Comparison of ENCODE assay signal across 20 cellular contexts in genomic region chr22:48627203-48627602, GRCh38.
A peak's percentile ranks its signal among the peaks of the same experiment; 100 is the strongest.
DNase-seq lines count a peak whose midpoint lies in the region; ATAC-seq and TF ChIP-seq lines count a peak whose summit lies in the region.
"Had no signal": no experiment of that assay in that cellular context is flagged by ENCODE, and none has a peak within 500 bp of the region (broad histone marks: within the 10 kb centered on the region; RNA-seq: fewer than 3 reads in every experiment).

No MANE protein-coding gene starts in this region.

- peaks cover 4% of the 10 kb centered on the region for H3K27me3 Mint-ChIP-seq in brain

- H3K9me3 Mint-ChIP-seq in brain = no peaks in the 10 kb centered on the region
- H3K9me3 Mint-ChIP-seq: activated naive CD8-positive, alpha-beta T cell treated with anti-CD3 and anti-CD28 coated beads for 36 hours; CD8-positive, alpha-beta memory T cell; nephron had no signal

- H3K27ac Mint-ChIP-seq in brain = peak overlapping the region in 3 of 5 experiments; percentile 16 to 86 (median 83)
- H3K27ac Mint-ChIP-seq: activated naive CD8-positive, alpha-beta T cell treated with anti-CD3 and anti-CD28 coated beads for 36 hours; CD8-positive, alpha-beta memory T cell; nephron had no signal

- H3K4me3 ChIP-seq in NB4 (ENCODE audit: low read depth, low read length) = no peak overlapping the region
- H3K4me3 ChIP-seq: gastrocnemius medialis, MG63, tibial artery had no signal

- H3K4me1 Mint-ChIP-seq in brain = peaks cover 70% of the 10 kb centered on the region
- H3K4me1 Mint-ChIP-seq: activated naive CD8-positive, alpha-beta T cell treated with anti-CD3 and anti-CD28 coated beads for 36 hours; CD8-positive, alpha-beta memory T cell had no signal

- H3K4me3 Mint-ChIP-seq in brain = no peak overlapping the region
- H3K4me3 Mint-ChIP-seq: activated naive CD8-positive, alpha-beta T cell treated with anti-CD3 and anti-CD28 coated beads for 36 hours; CD8-positive, alpha-beta memory T cell; nephron had no signal

- no peak for ATAC-seq in GM21526 (IDR thresholded peaks at IDR 0.05; ENCODE audit: low FRiP score, unreplicated experiment)
- ATAC-seq: gastrocnemius medialis, HCT116 had no signal

- no peaks in the 10 kb centered on the region for H3K36me3 Mint-ChIP-seq in brain
- H3K36me3 Mint-ChIP-seq: activated naive CD8-positive, alpha-beta T cell treated with anti-CD3 and anti-CD28 coated beads for 36 hours; CD8-positive, alpha-beta memory T cell had no signal

- DNase-seq in DMS79 treated with DMSO at 0.1 percent for 48 hours (lab: John Stamatoyannopoulos, UW) = peak; percentile 54
- DNase-seq in DMS79 (lab: John Stamatoyannopoulos, UW) = no peak
- DNase-seq in NB4 (ENCODE audit: low read depth) = peak; percentile 25
- DNase-seq in nucleus accumbens (lab: John Stamatoyannopoulos, UW) = peak in 39 of 56 donors; percentile 15 to 83 (median 38)
- no peak for DNase-seq in stimulated activated CD4-positive, alpha-beta T cell treated with anti-CD3 and anti-CD28 coated beads, Interleukin-15, amount 100 ng/mL, for 24 hours
- DNase-seq in iPS-NIHi7 (ENCODE audit: extremely low spot score) = no peak
- DNase-seq: activated CD4-positive, alpha-beta T cell treated with anti-CD3 and anti-CD28 coated beads, Interleukin-2, amount 50 U/mL, for 4 hours; activated naive CD8-positive, alpha-beta T cell treated with anti-CD3 and anti-CD28 coated beads for 36 hours; activated T-cell treated with anti-CD3 and anti-CD28 coated beads, Interleukin-2, amount 50 U/mL, for 48 hours; CD8-positive, alpha-beta memory T cell; gastrocnemius medialis; GDM1; MG63; stimulated activated CD4-positive, alpha-beta T cell treated with anti-CD3 and anti-CD28 coated beads, Interleukin-2, amount 100 ng/mL, for 48 hours; stimulated activated CD8-positive, alpha-beta memory T cell treated with anti-CD3 and anti-CD28 coated beads, Interleukin-4, amount 100 ng/mL, for 48 hours; tibial artery had no signal

- no peak for TF ChIP-seq POLR2A in NB4 (IDR thresholded peaks at IDR 0.05; ENCODE audit: extremely low read depth, insufficient read length)

- TF ChIP-seq CTCF in NB4 (IDR thresholded peaks at IDR 0.05; ENCODE audit: low read depth, low read length) (no peak), brain (conservative IDR thresholded peaks at IDR 0.05) (no peak)

Comparison
In these comparisons a context has a peak if more than half of its experiments do, and no peak if none do; other contexts are left out.
1. DNase-seq: peak in DMS79 treated with DMSO at 0.1 percent for 48 hours (single experiment), NB4 (single experiment) and nucleus accumbens (39 of 56); none in DMS79 (single experiment), stimulated activated CD4-positive, alpha-beta T cell treated with anti-CD3 and anti-CD28 coated beads, Interleukin-15, amount 100 ng/mL, for 24 hours (single experiment) and iPS-NIHi7 (single experiment).